In the genomic region with DNA sequence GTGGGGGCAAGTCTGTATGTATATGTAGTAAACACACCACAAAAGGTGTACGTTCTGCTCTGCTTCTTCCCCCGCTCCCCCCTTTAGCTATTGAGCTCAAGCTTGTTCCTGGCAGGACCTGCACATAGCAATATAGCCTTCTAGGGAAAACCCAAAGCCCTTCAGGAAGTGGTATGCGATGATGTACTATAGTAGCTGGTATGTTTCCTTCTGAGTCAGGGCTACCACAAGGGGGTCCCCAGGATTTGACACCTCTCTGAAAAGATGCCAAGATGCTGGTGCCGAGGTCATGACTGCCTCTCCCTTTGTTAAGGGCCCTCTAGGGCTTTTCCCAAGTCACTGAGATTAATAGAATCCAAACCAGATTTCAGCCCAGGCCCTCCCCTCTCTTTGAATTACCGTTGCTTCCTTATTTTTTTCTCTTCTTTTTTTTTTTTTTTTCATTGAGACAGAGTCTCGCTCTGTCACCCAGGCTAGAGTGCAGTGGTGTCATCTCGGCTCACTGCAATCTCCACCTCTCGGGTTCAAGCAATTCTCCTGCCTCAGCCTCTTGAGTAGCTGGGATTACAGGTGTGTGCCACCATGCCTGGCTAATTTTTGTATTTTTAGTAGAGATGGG, we compare ENCODE assay signal across 8 cellular contexts.
A peak's percentile ranks its signal among the peaks of the same experiment; 100 is the strongest.
DNase-seq lines count a peak whose midpoint lies in the region; ATAC-seq, FAIRE-seq and TF ChIP-seq lines count a peak whose summit lies in the region.

No MANE protein-coding gene starts in this region.

- TF ChIP-seq POLR2A in GM12891 (IDR thresholded peaks at IDR 0.05; ENCODE audit: low read depth, low read length): no peak

- no peaks in the 10 kb centered on the region for H3K9me3 Mint-ChIP-seq in MCF 10A (ENCODE audit: unreplicated experiment)

- no peaks in the 10 kb centered on the region for H3K27me3 Mint-ChIP-seq in MCF 10A (ENCODE audit: insufficient read depth, unreplicated experiment)

- H3K27ac Mint-ChIP-seq in MCF 10A (ENCODE audit: low read depth, unreplicated experiment): no peak overlapping the region

- no peaks in the 10 kb centered on the region for H3K4me1 Mint-ChIP-seq in MCF 10A (ENCODE audit: insufficient read depth, unreplicated experiment)

- ATAC-seq in HG02623 (IDR thresholded peaks at IDR 0.05; ENCODE audit: unreplicated experiment): peak; percentile 92
- ATAC-seq in Right ventricle myocardium superior (ENCODE audit: poor library complexity): no peak

- CTCF ChIA-PET in MCF 10A (lab: Yijun Ruan, JAX): no interaction called here

- no peak overlapping the region for H3K4me3 Mint-ChIP-seq in MCF 10A (ENCODE audit: unreplicated experiment)

- no peak for TF ChIP-seq CTCF in MCF 10A (IDR thresholded peaks at IDR 0.05; ENCODE audit: unreplicated experiment)

- BruUV-seq in MCF 10A (replicated peaks; lab: Mats Ljungman, UMichigan): no TSS peak

- intact Hi-C loops in MCF 10A (cut with micrococcal nuclease) (no loop called here), Right ventricle myocardium superior (cut with DNase I) (no loop called here)

- no peak for DNase-seq in GM12891 (ENCODE audit: insufficient read length, low spot score)
- DNase-seq in UCSD-AML1 (lab: John Stamatoyannopoulos, UW; ENCODE audit: unreplicated experiment): peak; percentile 41
- DNase-seq in germinal center (ENCODE audit: low spot score): peak; percentile 15
- no peak for DNase-seq in MCF 10A (ENCODE audit: unreplicated experiment)
- DNase-seq in foreskin melanocyte: no peak
- no peak for DNase-seq in Ammon's horn (ENCODE audit: low spot score)
- no peak for DNase-seq in Right ventricle myocardium superior

- POLR2A ChIA-PET in MCF 10A (lab: Yijun Ruan, JAX): interaction anchor here (0.5 kb wide), 1 partner anchor 318 kb away, joined by 3 read pairs; no protein-coding TSS in a partner anchor

- no peaks in the 10 kb centered on the region for H3K36me3 Mint-ChIP-seq in MCF 10A (ENCODE audit: insufficient read depth, unreplicated experiment)

- peak; percentile 92 for FAIRE-seq in GM12891 (lab: Jason Lieb, UNC)

TF ChIP-seq in GM12891, 5 proteins besides CTCF, POLR2A, EP300 and RAD21:
- no peak for TF ChIP-seq POLR2AphosphoS5 (IDR thresholded peaks at IDR 0.05; ENCODE audit: low read depth, low read length)
- peak; percentile 53 for TF ChIP-seq SPI1 (IDR thresholded peaks at IDR 0.05; ENCODE audit: low read depth, low read length)
- TF ChIP-seq POU2F2 (IDR thresholded peaks at IDR 0.05; ENCODE audit: low read depth, low read length): peak; percentile 52
- no peak for TF ChIP-seq TAF1 (IDR thresholded peaks at IDR 0.05; ENCODE audit: low read depth, low read length)
- no peak for TF ChIP-seq PAX5 (IDR thresholded peaks at IDR 0.05; ENCODE audit: insufficient read depth, low read length, severe bottlenecking)

Comparison
In these comparisons a context has a peak if more than half of its experiments do, and no peak if none do; other contexts are left out.
1. DNase-seq: peak in UCSD-AML1 (single experiment) and germinal center (single experiment); none in GM12891 (single experiment), MCF 10A (single experiment), foreskin melanocyte (single experiment), Ammon's horn (single experiment) and Right ventricle myocardium superior (single experiment).